In the genomic region with DNA sequence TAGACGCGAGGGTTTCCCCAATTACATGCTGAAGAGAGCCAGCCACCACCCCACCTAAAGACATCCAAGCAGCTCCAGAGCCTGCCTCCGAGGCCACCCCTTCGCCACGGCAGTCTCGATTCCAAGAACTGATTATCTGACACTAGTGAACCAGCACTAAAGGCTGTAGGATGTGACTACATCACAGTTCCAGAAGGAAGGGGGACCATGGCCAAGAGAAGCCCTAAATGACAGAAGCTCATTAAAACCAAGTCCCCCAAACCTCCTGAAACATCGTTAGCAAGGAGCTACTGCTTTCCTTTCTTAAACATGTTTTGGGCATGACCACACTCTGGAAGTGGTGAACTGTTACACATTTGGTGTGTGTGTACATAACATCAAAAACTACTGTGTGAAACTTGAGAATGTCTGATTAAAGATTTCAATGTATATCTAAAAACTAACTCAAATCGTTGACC, we compare ENCODE assay signal across 8 cellular contexts.
A peak's percentile ranks its signal among the peaks of the same experiment; 100 is the strongest.
DNase-seq lines count a peak whose midpoint lies in the region; ATAC-seq and TF ChIP-seq lines count a peak whose summit lies in the region.

No MANE protein-coding gene starts in this region.

- ATAC-seq in GM19351 (IDR thresholded peaks at IDR 0.05; ENCODE audit: unreplicated experiment): peak; percentile 36
- peak; percentile 26 for ATAC-seq in HG02852 (IDR thresholded peaks at IDR 0.05; ENCODE audit: unreplicated experiment)
- no peak for ATAC-seq in HG03039 (IDR thresholded peaks at IDR 0.05; ENCODE audit: unreplicated experiment)

- H3K9me3 ChIP-seq in neutrophil: no peaks in the 10 kb centered on the region

- peak overlapping the region; percentile 68 for H3K27ac ChIP-seq in neutrophil

- H3K36me3 ChIP-seq in neutrophil: peaks cover 22% of the 10 kb centered on the region

- in situ Hi-C loops in GM13976 (cut with MboI; ENCODE audit: low sequenced_read_pairs, unreplicated experiment): no loop called here

- H3K27me3 ChIP-seq in neutrophil: no peaks in the 10 kb centered on the region

- peak; percentile 53 for DNase-seq in activated T-cell treated with anti-CD3 and anti-CD28 coated beads, Interleukin-2, amount 50 U/mL, for 1 hour
- no peak for DNase-seq in HT-29 (ENCODE audit: low spot score)
- DNase-seq in GM13976 (ENCODE audit: low spot score): no peak
- no peak for DNase-seq in GDM1 (lab: John Stamatoyannopoulos, UW)

- TF ChIP-seq CTCF in neutrophil (IDR thresholded peaks at IDR 0.05) (no peak), GM13976 (IDR thresholded peaks at IDR 0.05; ENCODE audit: borderline replicate concordance, control extremely low read depth, extremely low read depth, insufficient read depth, missing control alignments) (no peak)

- H3K4me3 ChIP-seq in neutrophil (ENCODE audit: low read depth in 1 of 2, low read length in 1 of 2): no peak overlapping the region

- peaks cover 28 to 36% of the 10 kb centered on the region in 2 experiments for H3K4me1 ChIP-seq in neutrophil (ENCODE audit: control insufficient read depth in 1 of 2, insufficient read depth in 1 of 2, low read depth in 1 of 2, low read length in 1 of 2)
